Comparison of ENCODE assay signal across 8 cellular contexts in genomic region chr1:43976045-43976444, GRCh38. TPM values are rescaled to one million over a fixed set of nuclear protein-coding genes. Genes with fewer than 3 reads are reported as not detected.
DNase-seq lines count a peak whose midpoint lies in the region; ATAC-seq and TF ChIP-seq lines count a peak whose summit lies in the region.

No MANE protein-coding gene starts in this region.

- no peak overlapping the region for H3K9ac ChIP-seq in fibroblast of lung (ENCODE audit: insufficient read depth, low read length)

- H3K4me2 ChIP-seq in fibroblast of lung (ENCODE audit: extremely low read depth, insufficient read depth, low read length) = peak overlapping the region; percentile 18

- H3K9me3 ChIP-seq in SJCRH30 (replicated peaks) = no peaks in the 10 kb centered on the region
- no peaks in the 10 kb centered on the region for H3K9me3 ChIP-seq in fibroblast of lung (ENCODE audit: control insufficient read depth, insufficient read depth, low read depth, low read length)
- no peaks in the 10 kb centered on the region for H3K9me3 ChIP-seq in gastrocnemius medialis

- H3K36me3 ChIP-seq in SJCRH30 = peaks cover 20% of the 10 kb centered on the region
- H3K36me3 ChIP-seq in fibroblast of lung (ENCODE audit: control insufficient read depth, insufficient read depth, low read length) = peaks cover 15% of the 10 kb centered on the region
- H3K36me3 ChIP-seq in gastrocnemius medialis = peaks cover 0 to 32% of the 10 kb centered on the region in 2 donors

- intact Hi-C loops in gastrocnemius medialis (cut with DNase I; ENCODE audit: low total_unique reads) = loop anchor here (10.0 kb wide), 1 partner anchor 379 kb away; the partner anchor contains the start of gene ERI3

- H2AFZ ChIP-seq in fibroblast of lung (ENCODE audit: low read length) = no peak overlapping the region

- H3K4me1 ChIP-seq in SJCRH30 = peaks cover 7% of the 10 kb centered on the region; the same call in 1 of the 2 replicates
- H3K4me1 ChIP-seq in fibroblast of lung (ENCODE audit: control insufficient read depth, extremely low read depth, insufficient read depth, low read length) = peaks cover 10% of the 10 kb centered on the region
- H3K4me1 ChIP-seq in gastrocnemius medialis = peaks cover 39 to 66% of the 10 kb centered on the region in 2 donors

- no peak for DNase-seq in SJCRH30
- DNase-seq in fibroblast of lung (ENCODE audit: low read depth in 2 of 2) = no peak
- no peak for DNase-seq in gastrocnemius medialis
- DNase-seq in stimulated activated CD4-positive, alpha-beta T cell treated with anti-CD3 and anti-CD28 coated beads, Interleukin-12 subunit alpha, Interleukin-12 subunit beta, amount 100 ng/mL, for 4 hours = no peak
- DNase-seq in UCSD-AML1 (lab: John Stamatoyannopoulos, UW; ENCODE audit: unreplicated experiment) = no peak
- no peak for DNase-seq in COLO668 (lab: John Stamatoyannopoulos, UW; ENCODE audit: unreplicated experiment)
- no peak for DNase-seq in AML-193 (lab: John Stamatoyannopoulos, UW)

- H4K20me1 ChIP-seq in fibroblast of lung (ENCODE audit: control insufficient read depth, extremely low read depth, insufficient read depth, low read length) = no peaks in the 10 kb centered on the region

- H3K27me3 ChIP-seq in SJCRH30 (no peaks in the 10 kb centered on the region), fibroblast of lung (ENCODE audit: control insufficient read depth, insufficient read depth, low read length) (no peaks in the 10 kb centered on the region), gastrocnemius medialis (no peaks in the 10 kb centered on the region)

- in situ Hi-C loops in gastrocnemius medialis (cut with MboI; ENCODE audit: low sequenced_read_pairs in 4 of 4) = no loop called here

- H3K27ac ChIP-seq in SJCRH30 (no peak overlapping the region), fibroblast of lung (ENCODE audit: insufficient read depth, low read length) (no peak overlapping the region), gastrocnemius medialis (peak overlapping the region; percentile 94 to 98 (median 97))

- H3K4me3 ChIP-seq in SJCRH30 = peak overlapping the region; percentile 79
- H3K4me3 ChIP-seq in fibroblast of lung (replicated peaks in 1 of 4; ENCODE audit: control extremely low read depth in 1 of 4, insufficient read depth in 1 of 4, low read depth in 3 of 4, low read length in 4 of 4) = peak overlapping the region; percentile 70 to 87 (median 86)
- H3K4me3 ChIP-seq in gastrocnemius medialis = peak overlapping the region; percentile 84 to 100 (median 96)

- no peak for TF ChIP-seq POLR2A in gastrocnemius medialis (IDR thresholded peaks at IDR 0.05)

- ATAC-seq in gastrocnemius medialis = no peak

- TF ChIP-seq CTCF in GM12872 (IDR thresholded peaks at IDR 0.05; ENCODE audit: insufficient read depth, low read depth, low read length) (peak; percentile 15; the same call in 1 of the 3 replicates), fibroblast of lung (conservative IDR thresholded peaks at IDR 0.05 in 1 of 2, IDR thresholded peaks at IDR 0.05 in 1 of 2; ENCODE audit: low read depth in 1 of 2, low read length in 2 of 2) (no peak), gastrocnemius medialis (IDR thresholded peaks at IDR 0.05 in 4 of 5, conservative IDR thresholded peaks at IDR 0.05 in 1 of 5) (no peak)

- peaks cover 36% of the 10 kb centered on the region for H3K79me2 ChIP-seq in fibroblast of lung (ENCODE audit: control insufficient read depth, insufficient read depth, low read length)

RNA-seq across cellular contexts. Expression of gene ATP6V0B, which starts 1.3 kb away (rescaled TPM):
- total RNA-seq in SJCRH30 (2014; rRNA removed; shearing (Covaris generic)) = 89.7 and 109 TPM in 2 replicates
- total RNA-seq in fibroblast of lung = 102 and 121 TPM in 2 replicates
- polyA plus RNA-seq in fibroblast of lung = 83.5 and 89.0 TPM in 2 replicates
- polyA plus RNA-seq in fibroblast of lung (2012) = 57.6 and 91.7 TPM in 2 replicates
- polyA minus RNA-seq in fibroblast of lung (ENCODE audit: low replicate concordance) = 203 and 207 TPM in 2 replicates
- total RNA-seq in gastrocnemius medialis = 100 to 1,000 TPM; 156 to 242 (median 195) TPM

RNA-seq across cellular contexts. Expression of gene B4GALT2, which starts 3.0 kb away (rescaled TPM):
- 65.9 and 67.4 TPM in 2 replicates for total RNA-seq in SJCRH30 (2014; rRNA removed; shearing (Covaris generic))
- total RNA-seq in fibroblast of lung (46.0 and 55.0 TPM in 2 replicates), gastrocnemius medialis (10 to 100 TPM; 63.5 to 97.8 (median 72.1) TPM)
- 40.6 and 40.7 TPM in 2 replicates for polyA plus RNA-seq in fibroblast of lung
- polyA plus RNA-seq in fibroblast of lung (2012) = 81.3 and 83.0 TPM in 2 replicates
- 130 and 150 TPM in 2 replicates for polyA minus RNA-seq in fibroblast of lung (ENCODE audit: low replicate concordance)

RNA-seq across cellular contexts. Expression of gene DPH2, which starts 6.2 kb away (rescaled TPM):
- 45.4 and 47.9 TPM in 2 replicates for total RNA-seq in SJCRH30 (2014; rRNA removed; shearing (Covaris generic))
- total RNA-seq in fibroblast of lung (9.1 and 12.8 TPM in 2 replicates), gastrocnemius medialis (10 to 100 TPM; 53.1 to 68.3 (median 55.3) TPM)
- polyA plus RNA-seq in fibroblast of lung = 11.2 and 17.5 TPM in 2 replicates
- polyA plus RNA-seq in fibroblast of lung (2012) = 10.7 and 15.7 TPM in 2 replicates
- 38.1 and 39.7 TPM in 2 replicates for polyA minus RNA-seq in fibroblast of lung (ENCODE audit: low replicate concordance)

RNA-seq across cellular contexts. Expression of gene CCDC24, which starts 15.4 kb away (rescaled TPM):
- 0.85 and 1.6 TPM in 2 replicates for total RNA-seq in SJCRH30 (2014; rRNA removed; shearing (Covaris generic))
- total RNA-seq in fibroblast of lung = 1.0 and 3.5 TPM in 2 replicates
- polyA plus RNA-seq in fibroblast of lung = 0.63 and 0.94 TPM in 2 replicates
- polyA plus RNA-seq in fibroblast of lung (2012) = 2.9 and 3.4 TPM in 2 replicates
- 2.7 and 2.8 TPM in 2 replicates for polyA minus RNA-seq in fibroblast of lung (ENCODE audit: low replicate concordance)
- 1 to 10 TPM in 2 of 4 donors, under 1 TPM in 2; 0.73 to 2.9 (median 1.2) TPM for total RNA-seq in gastrocnemius medialis

RNA-seq across cellular contexts. Expression of gene IPO13, which starts 29.3 kb away (rescaled TPM):
- total RNA-seq in SJCRH30 (2014; rRNA removed; shearing (Covaris generic)) = 15.4 and 17.7 TPM in 2 replicates
- total RNA-seq in fibroblast of lung = 13.1 and 18.5 TPM in 2 replicates
- polyA plus RNA-seq in fibroblast of lung = 12.8 and 19.1 TPM in 2 replicates
- polyA plus RNA-seq in fibroblast of lung (2012) = 16.7 and 20.3 TPM in 2 replicates
- polyA minus RNA-seq in fibroblast of lung (ENCODE audit: low replicate concordance) = 115 and 130 TPM in 2 replicates
- total RNA-seq in gastrocnemius medialis = 100 to 1,000 TPM in 3 of 4 donors, 10 to 100 TPM in 1; 81.9 to 171 (median 105) TPM

Comparison
In these comparisons a context has a peak if more than half of its experiments do, and no peak if none do; other contexts are left out.
1. H3K27ac ChIP-seq: peak in gastrocnemius medialis (4 of 4); none in SJCRH30 (single experiment) and fibroblast of lung (single experiment).
2. Peak in every context shown above with its lines, with median percentiles within 50 percentile points of each other: H3K4me3 ChIP-seq.